In genomic region chr14:96390965-96391292, GRCh38 we compare ENCODE assay signal across 8 cellular contexts. TPM values are rescaled to one million over a fixed set of nuclear protein-coding genes. Genes with fewer than 3 reads are reported as not detected.
DNase-seq lines count a peak whose midpoint lies in the region; ATAC-seq, FAIRE-seq and TF ChIP-seq lines count a peak whose summit lies in the region.

No MANE protein-coding gene starts in this region.

- no peaks in the 10 kb centered on the region; the same call in 1 of the 2 replicates for H3K79me1 ChIP-seq in H1 (ENCODE audit: low read depth, low read length)

- H3K4me1 Mint-ChIP-seq in CD14-positive monocyte (peaks cover 11% of the 10 kb centered on the region), neural progenitor cell (peaks cover 3% of the 10 kb centered on the region)

- no peak overlapping the region for H4K5ac ChIP-seq in H1 (ENCODE audit: insufficient read length, low read depth, low read length)

- peaks cover 3 to 6% of the 10 kb centered on the region in 2 donors for H3K36me3 Mint-ChIP-seq in CD14-positive monocyte
- no peaks in the 10 kb centered on the region for H3K36me3 Mint-ChIP-seq in neural progenitor cell

- TF ChIP-seq POLR2A in H1 (IDR thresholded peaks at IDR 0.05; ENCODE audit: control extremely low read depth in 1 of 2, low read depth in 2 of 2, low read length in 2 of 2), result no peak

- no peak for TF ChIP-seq RAD21 in H1 (IDR thresholded peaks at IDR 0.05 in 1 of 2, conservative IDR thresholded peaks at IDR 0.05 in 1 of 2; ENCODE audit: low read depth in 2 of 2, low read length in 2 of 2)

- peaks cover 12% of the 10 kb centered on the region; the same call in 1 of the 2 replicates for H3K23me2 ChIP-seq in H1 (ENCODE audit: low read depth, low read length)

- no peak overlapping the region for H2AK5ac ChIP-seq in H1 (ENCODE audit: low read depth, low read length)

- H3K9me3 Mint-ChIP-seq in CD14-positive monocyte (no peaks in the 10 kb centered on the region), neural progenitor cell (no peaks in the 10 kb centered on the region)

- H3K9me3 ChIP-seq in H1 (ENCODE audit: insufficient read depth in 2 of 2, low read depth in 1 of 2, low read length in 1 of 2), result no peaks in the 10 kb centered on the region
- no peaks in the 10 kb centered on the region for H3K9me3 ChIP-seq in neural progenitor cell (ENCODE audit: low read depth)

- H3F3A ChIP-seq in neural progenitor cell (ENCODE audit: low read depth), result peaks cover 20% of the 10 kb centered on the region

- no peak overlapping the region for H2BK20ac ChIP-seq in H1 (ENCODE audit: low read length)

- FAIRE-seq in H1 (lab: Jason Lieb, UNC), result no peak

- intact Hi-C loops in CD14-positive monocyte (cut with micrococcal nuclease), result loop anchor here in 1 of 2 donors (2.0 kb wide), 2 partner anchors 28 to 112 kb away; partner anchors contain the start of genes ATG2B, GSKIP and PAPOLA

- H4K20me1 ChIP-seq in H1 (replicated peaks in 1 of 2; ENCODE audit: control insufficient read depth in 1 of 2, insufficient read depth in 2 of 2, low read length in 2 of 2), result no peaks in the 10 kb centered on the region
- H4K20me1 ChIP-seq in neural progenitor cell (ENCODE audit: low read depth), result no peaks in the 10 kb centered on the region

- H3K27me3 ChIP-seq in H1 (replicated peaks in 1 of 4; ENCODE audit: control insufficient read depth in 3 of 4, extremely low read depth in 1 of 4, insufficient read depth in 3 of 4, low read length in 3 of 4) (peaks cover 0 to 10% (median 7%) of the 10 kb centered on the region in 4 experiments; a peak in 5 of 7 replicates), neural progenitor cell (peaks cover 38% of the 10 kb centered on the region)

- H3K27me3 Mint-ChIP-seq in CD14-positive monocyte (ENCODE audit: low read depth in 3 of 3), result peaks cover 23 to 47% (median 33%) of the 10 kb centered on the region in 3 donors
- H3K27me3 Mint-ChIP-seq in neural progenitor cell (ENCODE audit: insufficient read depth, low read depth), result peaks cover 5% of the 10 kb centered on the region

- H3K27ac Mint-ChIP-seq in CD14-positive monocyte, result peak overlapping the region in 3 of 7 donors; percentile 19 to 85 (median 37)
- H3K27ac Mint-ChIP-seq in neural progenitor cell, result no peak overlapping the region

- POLR2A ChIA-PET in H1 (lab: Charles Lee; ENCODE audit: partially characterized antibody), result interaction anchor here (0.8 to 2.0 kb wide), 8 partner anchors 10 to 116 kb away, joined by 3 to 18 read pairs (median 4); no protein-coding TSS in a partner anchor

- no peak overlapping the region for H2BK5ac ChIP-seq in H1 (ENCODE audit: low read depth, low read length)

- ATAC-seq in HG03280 (IDR thresholded peaks at IDR 0.05; ENCODE audit: unreplicated experiment) (no peak), HG03378 (IDR thresholded peaks at IDR 0.05; ENCODE audit: unreplicated experiment) (no peak), HG02852 (IDR thresholded peaks at IDR 0.05; ENCODE audit: unreplicated experiment) (no peak)

- H3K56ac ChIP-seq in H1 (replicated peaks; ENCODE audit: insufficient read length, low read depth, low read length), result no peak overlapping the region

- TF ChIP-seq CTCF in CD14-positive monocyte (IDR thresholded peaks at IDR 0.05), result no peak
- TF ChIP-seq CTCF in H1 (IDR thresholded peaks at IDR 0.05; ENCODE audit: control extremely low read depth in 1 of 3, insufficient read depth in 1 of 3, low read depth in 1 of 3, low read length in 3 of 3), result no peak
- TF ChIP-seq CTCF in neural progenitor cell (IDR thresholded peaks at IDR 0.05), result no peak

- no peak overlapping the region for H2BK15ac ChIP-seq in H1 (ENCODE audit: low read length)

- no peak overlapping the region for H3K4ac ChIP-seq in H1 (replicated peaks; ENCODE audit: insufficient read length, low read depth, low read length)

- H3K36me3 ChIP-seq in H1 (ENCODE audit: control insufficient read depth in 2 of 4, insufficient read depth in 4 of 4, low read length in 3 of 4) (peaks cover 0 to 10% (median 0%) of the 10 kb centered on the region in 4 experiments; a peak in 1 of 8 replicates), neural progenitor cell (no peaks in the 10 kb centered on the region)

- H2BK120ac ChIP-seq in H1 (replicated peaks; ENCODE audit: low read depth, low read length), result no peak overlapping the region

- H3K14ac ChIP-seq in H1 (ENCODE audit: insufficient read length), result no peak overlapping the region

- H3K4me3 Mint-ChIP-seq in CD14-positive monocyte (peak overlapping the region; percentile 86 to 95), neural progenitor cell (peak overlapping the region; percentile 91)

- no peak overlapping the region for H3K23ac ChIP-seq in H1 (ENCODE audit: insufficient read length)

- CTCF ChIA-PET in H1 (lab: Charles Lee; ENCODE audit: partially characterized antibody), result interaction anchor here (1.0 to 1.4 kb wide), 2 partner anchors 8 to 17 kb away, joined by 3 read pairs; no protein-coding TSS in a partner anchor

- peak overlapping the region; percentile 98; the same call in 1 of the 2 replicates for H2AFZ ChIP-seq in H1 (ENCODE audit: low read length)
- H2AFZ ChIP-seq in neural progenitor cell (replicated peaks), result peak overlapping the region; percentile 86

- H3K4me3 ChIP-seq in H1 (ENCODE audit: extremely low read depth in 1 of 4, insufficient read depth in 2 of 4, low read depth in 3 of 4, low read length in 4 of 4), result peak overlapping the region; percentile 69 to 82 (median 76)
- peak overlapping the region; percentile 64 for H3K4me3 ChIP-seq in neural progenitor cell

- no peak overlapping the region for H2BK12ac ChIP-seq in H1 (ENCODE audit: low read depth, low read length)

- H3K4me1 ChIP-seq in H1 (replicated peaks in 1 of 4; ENCODE audit: control insufficient read depth in 3 of 4, insufficient read depth in 4 of 4, low read length in 3 of 4), result peaks cover 0 to 4% (median 0%) of the 10 kb centered on the region in 4 experiments; a peak in 2 of 7 replicates
- H3K4me1 ChIP-seq in neural progenitor cell, result peaks cover 6% of the 10 kb centered on the region

- H3K4me2 ChIP-seq in H1 (ENCODE audit: insufficient read depth in 1 of 2, low read depth in 2 of 2, low read length in 2 of 2), result peak overlapping the region; percentile 93 to 100
- H3K4me2 ChIP-seq in neural progenitor cell, result peak overlapping the region; percentile 87

- no peak overlapping the region for H4K91ac ChIP-seq in H1 (replicated peaks; ENCODE audit: insufficient read length, low read length)

- H4K8ac ChIP-seq in H1 (ENCODE audit: extremely low read depth, insufficient read depth, low read length), result no peak overlapping the region

- peak overlapping the region; percentile 51; the same call in 1 of the 2 replicates for H3K18ac ChIP-seq in H1 (ENCODE audit: extremely low read depth, low read length)

- H3K27ac ChIP-seq in H1 (ENCODE audit: low read depth, low read length) (no peak overlapping the region), neural progenitor cell (no peak overlapping the region)

- TF ChIP-seq EP300 in H1 (IDR thresholded peaks at IDR 0.05; ENCODE audit: borderline replicate concordance in 1 of 2, low read depth in 2 of 2, low read length in 2 of 2), result no peak

- H3K79me2 ChIP-seq in H1 (ENCODE audit: control insufficient read depth in 1 of 2, insufficient read depth in 2 of 2, low read length in 2 of 2) (no peaks in the 10 kb centered on the region), neural progenitor cell (ENCODE audit: low read depth) (no peaks in the 10 kb centered on the region)

- H3K9ac ChIP-seq in H1 (replicated peaks in 1 of 4; ENCODE audit: extremely low read depth in 1 of 4, low read depth in 3 of 4, low read length in 3 of 4), result peak overlapping the region in 3 of 4 experiments; percentile 59 to 76 (median 67); a peak in 3 of 7 replicates
- no peak overlapping the region for H3K9ac ChIP-seq in neural progenitor cell

- WGBS in H1 (ENCODE audit: extremely low coverage in 1 of 2, insufficient coverage in 1 of 2, insufficient read length in 1 of 2, insufficient replicate concordance in 2 of 2, low coverage in 1 of 2, low lambda C conversion rate in 2 of 2, missing lambda C conversion rate in 1 of 2), 2 experiments, result 15% methylated on average over 13 of the region's 13 CpGs; no CpG with 5 or more reads in 1 of the 2 experiments

- DNase-seq in CD14-positive monocyte (ENCODE audit: low spot score) (no peak), NCI-H526 (lab: John Stamatoyannopoulos, UW) (peak; percentile 57), H1 (ENCODE audit: low read depth in 1 of 2, low spot score in 2 of 2) (no peak), neural progenitor cell (ENCODE audit: low spot score) (no peak)
- no peak for DNase-seq in central memory CD4-positive, alpha-beta T cell

RNA-seq across cellular contexts. Expression of gene AK7, which starts 1.0 kb away (rescaled TPM):
- polyA plus RNA-seq in CD14-positive monocyte (under 1 TPM in 1 of 2 donors, not detected in 1; 0.16 TPM), H1 (2011; rRNA removed) (2.9 and 3.9 TPM in 2 replicates)
- 7.0 and 8.0 TPM in 2 replicates for total RNA-seq in H1 (2021; fragmentation: NEBNext Ultra II Directional; extraction: Animal tissue kit (Norgen Biotek cat#: 25700))
- 5.4 TPM for polyA plus RNA-seq in H1 (2011; cell fraction: cytosol; rRNA removed)
- 6.0 TPM for polyA plus RNA-seq in H1 (2011; cell fraction: nucleus; rRNA removed)
- polyA plus RNA-seq in H1 (2012, experiment 1 of 2), result 3.1 to 4.7 TPM (median 4.1 TPM) in 4 replicates
- polyA plus RNA-seq in H1 (2012, experiment 2 of 2), result 2.8 TPM
- polyA plus RNA-seq in H1 (2013, experiment 1 of 2), result 3.6 TPM
- 4.0 TPM for polyA plus RNA-seq in H1 (2013, experiment 2 of 2)
- 4.7 and 7.0 TPM in 2 replicates for polyA minus RNA-seq in H1 (2011; rRNA and poly(A)+ RNA removed)
- polyA minus RNA-seq in H1 (2011; cell fraction: cytosol; rRNA and poly(A)+ RNA removed), result 3.1 TPM
- polyA minus RNA-seq in H1 (2011; cell fraction: nucleus; rRNA and poly(A)+ RNA removed), result 9.0 TPM
- total RNA-seq in neural progenitor cell (ENCODE audit: low replicate concordance), result 8.0 and 9.0 TPM in 2 replicates

RNA-seq across cellular contexts. Expression of gene GSKIP, which starts 27.6 kb away (rescaled TPM):
- polyA plus RNA-seq in CD14-positive monocyte (10 to 100 TPM; 20.7 to 24.7 TPM), H1 (2011; rRNA removed) (9.5 and 20.3 TPM in 2 replicates)
- total RNA-seq in H1 (2021; fragmentation: NEBNext Ultra II Directional; extraction: Animal tissue kit (Norgen Biotek cat#: 25700)), result 32.8 and 37.1 TPM in 2 replicates
- polyA plus RNA-seq in H1 (2011; cell fraction: cytosol; rRNA removed), result 21.0 TPM
- 3.7 TPM for polyA plus RNA-seq in H1 (2011; cell fraction: nucleus; rRNA removed)
- polyA plus RNA-seq in H1 (2012, experiment 1 of 2), result 24.2 to 36.1 TPM (median 31.8 TPM) in 4 replicates
- 3.5 TPM for polyA plus RNA-seq in H1 (2012, experiment 2 of 2)
- 20.6 TPM for polyA plus RNA-seq in H1 (2013, experiment 1 of 2)
- 21.4 TPM for polyA plus RNA-seq in H1 (2013, experiment 2 of 2)
- polyA minus RNA-seq in H1 (2011; rRNA and poly(A)+ RNA removed), result 28.1 and 35.5 TPM in 2 replicates
- polyA minus RNA-seq in H1 (2011; cell fraction: cytosol; rRNA and poly(A)+ RNA removed), result 10.4 TPM
- polyA minus RNA-seq in H1 (2011; cell fraction: nucleus; rRNA and poly(A)+ RNA removed), result 9.7 TPM
- 48.4 and 73.2 TPM in 2 replicates for total RNA-seq in neural progenitor cell (ENCODE audit: low replicate concordance)

RNA-seq across cellular contexts. Expression of gene ATG2B, which starts 27.8 kb away (rescaled TPM):
- polyA plus RNA-seq in CD14-positive monocyte (1 to 10 TPM in 1 of 2 donors, under 1 TPM in 1; 0.94 to 1.3 TPM), H1 (2011; rRNA removed) (3.8 and 4.6 TPM in 2 replicates)
- 14.2 and 14.4 TPM in 2 replicates for total RNA-seq in H1 (2021; fragmentation: NEBNext Ultra II Directional; extraction: Animal tissue kit (Norgen Biotek cat#: 25700))
- 6.4 TPM for polyA plus RNA-seq in H1 (2011; cell fraction: cytosol; rRNA removed)
- polyA plus RNA-seq in H1 (2011; cell fraction: nucleus; rRNA removed), result 19.3 TPM
- 4.9 to 9.6 TPM (median 6.2 TPM) in 4 replicates for polyA plus RNA-seq in H1 (2012, experiment 1 of 2)
- 0.18 TPM for polyA plus RNA-seq in H1 (2012, experiment 2 of 2)
- 5.6 TPM for polyA plus RNA-seq in H1 (2013, experiment 1 of 2)
- polyA plus RNA-seq in H1 (2013, experiment 2 of 2), result 4.8 TPM
- 22.5 and 32.8 TPM in 2 replicates for polyA minus RNA-seq in H1 (2011; rRNA and poly(A)+ RNA removed)
- 13.7 TPM for polyA minus RNA-seq in H1 (2011; cell fraction: cytosol; rRNA and poly(A)+ RNA removed)
- polyA minus RNA-seq in H1 (2011; cell fraction: nucleus; rRNA and poly(A)+ RNA removed), result 37.8 TPM
- 11.9 and 12.3 TPM in 2 replicates for total RNA-seq in neural progenitor cell (ENCODE audit: low replicate concordance)

Comparison
In these comparisons a context has a peak if more than half of its experiments do, and no peak if none do; other contexts are left out.
1. DNase-seq: peak in NCI-H526 (2 of 2); none in CD14-positive monocyte (single experiment), H1 (0 of 2), neural progenitor cell (single experiment) and central memory CD4-positive, alpha-beta T cell (single experiment).